In genomic region chr2:217953531-217953932, GRCh38 we compare ENCODE assay signal across 18 cellular contexts. TPM values are rescaled to one million over a fixed set of nuclear protein-coding genes. Genes with fewer than 3 reads are reported as not detected.
A peak's percentile ranks its signal among the peaks of the same experiment; 100 is the strongest.
DNase-seq lines count a peak whose midpoint lies in the region; ATAC-seq and TF ChIP-seq lines count a peak whose summit lies in the region.
"Had no signal": no experiment of that assay in that cellular context is flagged by ENCODE, and none has a peak within 500 bp of the region (broad histone marks: within the 10 kb centered on the region; RNA-seq: fewer than 3 reads in every experiment).

No MANE protein-coding gene starts in this region.

- intact Hi-C loops in activated CD4-positive, alpha-beta T cell treated with anti-CD3 and anti-CD28 coated beads for 36 hours (cut with DNase I, micrococcal nuclease), result no loop called here

- CTCF ChIA-PET in activated CD4-positive, alpha-beta T cell treated with anti-CD3 and anti-CD28 coated beads for 36 hours (lab: Charles Lee), result interaction anchor here (1.1 kb wide), 1 partner anchor 167 kb away, joined by 3 read pairs; no protein-coding TSS in a partner anchor

- no peak for TF ChIP-seq EP300 in upper lobe of left lung (IDR thresholded peaks at IDR 0.05)

- no peak overlapping the region for H3K4me2 ChIP-seq in parathyroid adenoma (ENCODE audit: low read length)

- TF ChIP-seq POLR2A in upper lobe of left lung (IDR thresholded peaks at IDR 0.05), result no peak

- H3K9ac ChIP-seq in duodenal mucosa (ENCODE audit: low read depth in 1 of 2, low read length in 2 of 2) (no peak overlapping the region), parathyroid adenoma (no peak overlapping the region)

- ATAC-seq in upper lobe of left lung (ENCODE audit: low FRiP score in 2 of 2) (no peak), HG02884 (IDR thresholded peaks at IDR 0.05; ENCODE audit: unreplicated experiment) (no peak), GM19324 (IDR thresholded peaks at IDR 0.05; ENCODE audit: low FRiP score, unreplicated experiment) (no peak)
- ATAC-seq in activated CD4-positive, alpha-beta T cell treated with anti-CD3 and anti-CD28 coated beads for 36 hours, result no peak
- ATAC-seq in activated CD4-positive, CD25-positive, alpha-beta regulatory T cell treated with anti-CD3 and anti-CD28 coated beads, Interleukin-2, amount 50 U/mL, for 24 hours, result no peak
- ATAC-seq: activated T-cell treated with anti-CD3 and anti-CD28 coated beads, Interleukin-2, amount 50 U/mL, for 72 hours had no signal

- no peak overlapping the region for H2AFZ ChIP-seq in parathyroid adenoma

- 53 to 73% methylated on average over 1 to 6 of the region's 6 CpGs for WGBS in upper lobe of left lung, 2 donors

- peak; percentile 49 for DNase-seq in kidney tubule cell (ENCODE audit: low spot score)
- DNase-seq in upper lobe of left lung, result no peak
- no peak for DNase-seq in activated CD4-positive, alpha-beta T cell treated with anti-CD3 and anti-CD28 coated beads for 36 hours
- DNase-seq: activated CD4-positive, CD25-positive, alpha-beta regulatory T cell; activated T-cell treated with anti-CD3 and anti-CD28 coated beads, Interleukin-2, amount 50 U/mL, for 72 hours; CD8-positive, alpha-beta memory T cell; immature natural killer cell; NCI-H187 treated with DMSO at 0.1 percent for 48 hours; NK-92 treated with Interleukin-12 subunit alpha and Interleukin-12 subunit beta, amount 100 ng/mL, for 24 hours; occipital lobe; stimulated activated CD4-positive, alpha-beta T cell treated with anti-CD3 and anti-CD28 coated beads, Interleukin-4, amount 100 ng/mL, for 4 hours had no signal

- no peak overlapping the region for H3K27ac Mint-ChIP-seq in activated CD4-positive, alpha-beta T cell treated with anti-CD3 and anti-CD28 coated beads for 36 hours
- H3K27ac Mint-ChIP-seq: activated T-cell treated with anti-CD3 and anti-CD28 coated beads, Interleukin-2, amount 50 U/mL, for 72 hours; CD8-positive, alpha-beta memory T cell; immature natural killer cell; stimulated activated naive CD8-positive, alpha-beta T cell treated with anti-CD3 and anti-CD28 coated beads, Interleukin-15, Interleukin-2, amounts not matched to agents 100 ng/mL and 50 ng/mL, for 24 hours had no signal

- H3K4me3 ChIP-seq in duodenal mucosa (ENCODE audit: low read depth in 1 of 2, low read length in 2 of 2), result no peak overlapping the region
- H3K4me3 ChIP-seq in parathyroid adenoma (ENCODE audit: low read depth, low read length), result no peak overlapping the region
- H3K4me3 ChIP-seq in upper lobe of left lung, result no peak overlapping the region
- H3K4me3 ChIP-seq: SK-N-MC had no signal

- POLR2A ChIA-PET in activated CD4-positive, alpha-beta T cell treated with anti-CD3 and anti-CD28 coated beads for 36 hours (lab: Charles Lee), result no interaction called here

- no peaks in the 10 kb centered on the region for H3K9me3 ChIP-seq in duodenal mucosa (ENCODE audit: control insufficient read depth in 1 of 2, low read length in 2 of 2)
- H3K9me3 ChIP-seq in parathyroid adenoma (ENCODE audit: control insufficient read depth, low read length), result no peaks in the 10 kb centered on the region
- no peaks in the 10 kb centered on the region for H3K9me3 ChIP-seq in upper lobe of left lung

- H3K4me3 Mint-ChIP-seq in activated CD4-positive, alpha-beta T cell treated with anti-CD3 and anti-CD28 coated beads for 36 hours, result no peak overlapping the region
- H3K4me3 Mint-ChIP-seq: activated T-cell treated with anti-CD3 and anti-CD28 coated beads, Interleukin-2, amount 50 U/mL, for 72 hours; CD8-positive, alpha-beta memory T cell; immature natural killer cell; stimulated activated naive CD8-positive, alpha-beta T cell treated with anti-CD3 and anti-CD28 coated beads, Interleukin-15, Interleukin-2, amounts not matched to agents 100 ng/mL and 50 ng/mL, for 24 hours had no signal

- H3K27me3 ChIP-seq in duodenal mucosa (ENCODE audit: control insufficient read depth in 1 of 2, insufficient read depth in 2 of 2, low read length in 2 of 2) (no peaks in the 10 kb centered on the region), parathyroid adenoma (ENCODE audit: control insufficient read depth, insufficient read depth, low read length) (no peaks in the 10 kb centered on the region), upper lobe of left lung (no peaks in the 10 kb centered on the region)

- H3K36me3 Mint-ChIP-seq in activated CD4-positive, alpha-beta T cell treated with anti-CD3 and anti-CD28 coated beads for 36 hours (ENCODE audit: low read depth), result no peaks in the 10 kb centered on the region
- H3K36me3 Mint-ChIP-seq: CD8-positive, alpha-beta memory T cell; immature natural killer cell had no signal

- no peaks in the 10 kb centered on the region for H3K9me3 Mint-ChIP-seq in activated CD4-positive, alpha-beta T cell treated with anti-CD3 and anti-CD28 coated beads for 36 hours (ENCODE audit: low read depth)
- H3K9me3 Mint-ChIP-seq: activated T-cell treated with anti-CD3 and anti-CD28 coated beads, Interleukin-2, amount 50 U/mL, for 72 hours; CD8-positive, alpha-beta memory T cell; immature natural killer cell; stimulated activated naive CD8-positive, alpha-beta T cell treated with anti-CD3 and anti-CD28 coated beads, Interleukin-15, Interleukin-2, amounts not matched to agents 100 ng/mL and 50 ng/mL, for 24 hours had no signal

- H3K27ac ChIP-seq in duodenal mucosa (ENCODE audit: low read depth, low read length), result peak overlapping the region; percentile 77
- H3K27ac ChIP-seq in parathyroid adenoma, result peak overlapping the region; percentile 61
- peak overlapping the region; percentile 62 to 80 (median 72) for H3K27ac ChIP-seq in upper lobe of left lung
- H3K27ac ChIP-seq: SK-N-MC had no signal

- no peaks in the 10 kb centered on the region for H3K27me3 Mint-ChIP-seq in activated CD4-positive, alpha-beta T cell treated with anti-CD3 and anti-CD28 coated beads for 36 hours

- no peak for TF ChIP-seq CTCF in parathyroid adenoma (IDR thresholded peaks at IDR 0.05)
- TF ChIP-seq CTCF in upper lobe of left lung (IDR thresholded peaks at IDR 0.05), result peak in 1 of 6 experiments; percentile 20

- H3K36me3 ChIP-seq in duodenal mucosa (ENCODE audit: control insufficient read depth in 1 of 2, insufficient read depth in 2 of 2, low read length in 2 of 2) (no peaks in the 10 kb centered on the region), parathyroid adenoma (ENCODE audit: control insufficient read depth, insufficient read depth, low read length) (no peaks in the 10 kb centered on the region), upper lobe of left lung (no peaks in the 10 kb centered on the region)

- H3K4me1 ChIP-seq in duodenal mucosa (ENCODE audit: control insufficient read depth in 1 of 2, insufficient read depth in 2 of 2, low read length in 2 of 2) (peaks cover 9 to 13% of the 10 kb centered on the region in 2 donors), parathyroid adenoma (peaks cover 77% of the 10 kb centered on the region), upper lobe of left lung (peaks cover 50 to 68% (median 58%) of the 10 kb centered on the region in 4 donors)

- peaks cover 63% of the 10 kb centered on the region for H3K79me2 ChIP-seq in parathyroid adenoma

- H3K4me1 Mint-ChIP-seq in activated CD4-positive, alpha-beta T cell treated with anti-CD3 and anti-CD28 coated beads for 36 hours, result no peaks in the 10 kb centered on the region
- H3K4me1 Mint-ChIP-seq: CD8-positive, alpha-beta memory T cell; immature natural killer cell had no signal

RNA-seq across cellular contexts. Expression of gene TNS1, which starts 49.3 kb away (rescaled TPM):
- total RNA-seq in upper lobe of left lung, result 1,000 to 10,000 TPM in 1 of 6 donors, 100 to 1,000 TPM in 5; 325 to 1,095 (median 550) TPM
- total RNA-seq in activated CD4-positive, alpha-beta T cell treated with anti-CD3 and anti-CD28 coated beads for 36 hours, result under 1 TPM; 0.64 to 0.88 TPM

Comparison
In these comparisons a context has a peak if more than half of its experiments do, and no peak if none do; other contexts are left out.
1. RNA of gene TNS1, which starts 49.3 kb away (total RNA-seq): 325 to 1,095 TPM in upper lobe of left lung; 0.64 to 0.88 TPM in activated CD4-positive, alpha-beta T cell treated with anti-CD3 and anti-CD28 coated beads for 36 hours; every median in the first group is over 100 times any median in the second.
2. Peak in every context shown above with its lines, with median percentiles within 50 percentile points of each other: H3K27ac ChIP-seq.